1 cellular context compared by ENCODE assay signal in genomic region chr11:74570266-74571061, GRCh38.
TF ChIP-seq lines count a peak whose summit lies in the region.

No MANE protein-coding gene starts in this region.

TF ChIP-seq in HEK293T, 16 proteins besides CTCF, POLR2A, EP300 and RAD21 (continued from another document):
- TF ChIP-seq PKNOX1 (IDR thresholded peaks at IDR 0.05) (no peak), BHLHE40 (IDR thresholded peaks at IDR 0.05; ENCODE audit: borderline replicate concordance) (no peak), FOXA1 (IDR thresholded peaks at IDR 0.05) (no peak), NFRKB (IDR thresholded peaks at IDR 0.05) (no peak), ZNF384 (IDR thresholded peaks at IDR 0.05) (no peak)
